8 cellular contexts compared by ENCODE assay signal in genomic region chr12:7018350-7019042, GRCh38. TPM values are rescaled to one million over a fixed set of nuclear protein-coding genes. Genes with fewer than 3 reads are reported as not detected.
DNase-seq lines count a peak whose midpoint lies in the region; TF ChIP-seq lines count a peak whose summit lies in the region.

TSS of gene LPCAT3 (minus strand) at chr12:7018476. CDS start at chr12:7018424, 52 bp downstream.

- DNase-seq in GF-D8 (lab: John Stamatoyannopoulos, UW) (peak; percentile 84), HCEC 1CT (peak; percentile 97), MM.1S (peak; percentile 97), SIG-M5 (lab: John Stamatoyannopoulos, UW) (peak; percentile 67), activated gamma-delta T cell (lab: John Stamatoyannopoulos, UW) (peak; percentile 96), fibroblast of the conjunctiva (ENCODE audit: low read depth) (peak; percentile 87), stomach (peak; percentile 98)

- peak within 1 kb of the TSS; percentile 67 for H3K9ac ChIP-seq in MM.1S (ENCODE audit: low read length)
- H3K9ac ChIP-seq in neural cell (ENCODE audit: low read length), result peak within 1 kb of the TSS; percentile 71

- 0 to 1% (median 0%) methylated on average over 54 to 77 of the region's 77 CpGs for WGBS in stomach, 5 donors

- H4K20me1 ChIP-seq in MM.1S (ENCODE audit: insufficient read depth, low read length) (no peaks in the 10 kb centered on the region), neural cell (ENCODE audit: insufficient read depth) (no peaks in the 10 kb centered on the region)

- H3K27ac ChIP-seq in MM.1S (ENCODE audit: low read length) (peak within 1 kb of the TSS; percentile 84), neural cell (ENCODE audit: low read length) (peak within 1 kb of the TSS; percentile 74), stomach (peak within 1 kb of the TSS; percentile 95 to 98 (median 96))

- H3K4me3 ChIP-seq in MM.1S (ENCODE audit: low read length) (peak within 1 kb of the TSS; percentile 96), neural cell (ENCODE audit: low read length) (peak within 1 kb of the TSS; percentile 89), stomach (peak within 1 kb of the TSS; percentile 74 to 83 (median 79))

- peak; percentile 64 for TF ChIP-seq RAD21 in neural cell (conservative IDR thresholded peaks at IDR 0.05)

- peaks cover 18% of the 10 kb centered on the region for H3K79me2 ChIP-seq in MM.1S (ENCODE audit: low read length)
- peaks cover 4% of the 10 kb centered on the region for H3K79me2 ChIP-seq in neural cell (replicated peaks; ENCODE audit: insufficient read depth, low read length)

- TF ChIP-seq CTCF in MM.1S (IDR thresholded peaks at IDR 0.05; ENCODE audit: low read length) (peak; percentile 73), neural cell (IDR thresholded peaks at IDR 0.05; ENCODE audit: poor library complexity, severe bottlenecking) (peak; percentile 97), stomach (IDR thresholded peaks at IDR 0.05) (peak in 4 of 7 experiments; percentile 77 to 91 (median 86))

- H3K9me2 ChIP-seq in MM.1S (replicated peaks; ENCODE audit: insufficient read depth, low read length), result no peaks in the 10 kb centered on the region
- H3K9me2 ChIP-seq in neural cell (ENCODE audit: insufficient read depth, low read length), result no peaks in the 10 kb centered on the region

- H3K4me1 ChIP-seq in MM.1S (ENCODE audit: low read length), result peaks cover 9% of the 10 kb centered on the region; the same call in 1 of the 2 replicates
- peaks cover 7 to 50% (median 45%) of the 10 kb centered on the region in 4 donors for H3K4me1 ChIP-seq in stomach

- H2AFZ ChIP-seq in MM.1S (ENCODE audit: low read length) (peak within 1 kb of the TSS; percentile 87), neural cell (ENCODE audit: low read depth, low read length) (peak within 1 kb of the TSS; percentile 83)

- H3K9me3 ChIP-seq in MM.1S (replicated peaks; ENCODE audit: insufficient read depth, low read length) (no peaks in the 10 kb centered on the region), neural cell (ENCODE audit: low read length) (no peaks in the 10 kb centered on the region), stomach (no peaks in the 10 kb centered on the region)

- peak in 1 of 4 donors; percentile 81 for TF ChIP-seq POLR2A in stomach (IDR thresholded peaks at IDR 0.05)

- TF ChIP-seq EP300 in neural cell (conservative IDR thresholded peaks at IDR 0.05; ENCODE audit: poor library complexity, severe bottlenecking) (peak; percentile 46), stomach (IDR thresholded peaks at IDR 0.05) (no peak)

- H3F3A ChIP-seq in MM.1S (ENCODE audit: insufficient read depth, low read length) (peaks cover 11% of the 10 kb centered on the region; the same call in 1 of the 2 replicates), neural cell (ENCODE audit: insufficient read depth, low read length, poor library complexity, severe bottlenecking) (no peaks in the 10 kb centered on the region)

- H3K27me3 ChIP-seq in MM.1S (replicated peaks; ENCODE audit: insufficient read depth, low read length) (no peaks in the 10 kb centered on the region), neural cell (ENCODE audit: insufficient read depth, low read depth, low read length) (no peaks in the 10 kb centered on the region), stomach (no peaks in the 10 kb centered on the region)

- H3K4me2 ChIP-seq in MM.1S (ENCODE audit: low read depth, low read length) (peak within 1 kb of the TSS; percentile 81), neural cell (ENCODE audit: low read length) (peak within 1 kb of the TSS; percentile 79)

- H3K36me3 ChIP-seq in MM.1S (replicated peaks; ENCODE audit: insufficient read depth, low read length), result no peaks in the 10 kb centered on the region
- H3K36me3 ChIP-seq in neural cell (ENCODE audit: insufficient read depth, low read length), result no peaks in the 10 kb centered on the region
- H3K36me3 ChIP-seq in stomach, result peaks cover 0 to 15% (median 8%) of the 10 kb centered on the region in 4 donors

- intact Hi-C loops in stomach (cut with DNase I; ENCODE audit: low total_unique reads), result no loop called here

TF ChIP-seq in neural cell, 6 proteins besides CTCF, POLR2A, EP300 and RAD21:
- TF ChIP-seq SMC3 (conservative IDR thresholded peaks at IDR 0.05; ENCODE audit: poor library complexity) (peak; percentile 75), POLR2AphosphoS5 (IDR thresholded peaks at IDR 0.05) (peak; percentile 42), EZH2 (IDR thresholded peaks at IDR 0.05; ENCODE audit: borderline replicate concordance, insufficient read depth, low read length, poor library complexity, severe bottlenecking) (no peak), MXI1 (conservative IDR thresholded peaks at IDR 0.05; ENCODE audit: poor library complexity, severe bottlenecking) (peak; percentile 36), REST (IDR thresholded peaks at IDR 0.05; ENCODE audit: borderline replicate concordance) (no peak), TAF1 (IDR thresholded peaks at IDR 0.05; ENCODE audit: low read depth) (peak; percentile 27)
TF ChIP-seq in neural cell: peak in this region for 4.

RNA-seq across cellular contexts. Expression of gene LPCAT3, which starts in this region (rescaled TPM):
- polyA plus RNA-seq in neural cell, result 10.8 and 14.4 TPM in 2 replicates
- polyA minus RNA-seq in neural cell, result 10.0 and 12.5 TPM in 2 replicates
- 100 to 1,000 TPM in 1 of 5 donors, 10 to 100 TPM in 4; 40.3 to 116 (median 57.4) TPM for total RNA-seq in stomach
- polyA plus RNA-seq in stomach, result 10 to 100 TPM; 15.0 to 35.6 (median 31.9) TPM

Comparison
In these comparisons a context has a peak if more than half of its experiments do, and no peak if none do; other contexts are left out.
1. Peak in every context shown above with its lines: DNase-seq, H3K4me3 ChIP-seq and H3K27ac ChIP-seq.